12 cellular contexts compared by ENCODE assay signal in the genomic region with DNA sequence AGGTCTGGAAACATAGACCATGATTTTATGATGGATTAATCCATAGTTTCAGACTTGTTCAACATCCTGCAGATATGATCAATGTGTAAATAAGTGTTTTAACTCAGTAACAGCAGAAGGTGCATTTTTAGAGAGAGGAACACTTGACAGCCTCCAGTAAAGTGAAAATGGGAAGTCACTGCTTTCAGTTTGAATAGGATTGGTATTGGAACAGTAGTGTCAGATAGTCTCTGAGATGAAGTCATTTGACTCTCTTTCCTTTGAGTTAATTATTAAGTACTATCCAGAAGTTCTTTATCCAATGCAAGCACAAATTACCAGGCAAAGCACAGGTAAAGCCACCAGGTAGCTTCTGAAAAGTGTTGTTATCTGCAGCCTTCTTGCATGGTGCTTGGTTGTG. TPM values are rescaled to one million over a fixed set of nuclear protein-coding genes. Genes with fewer than 3 reads are reported as not detected.
DNase-seq lines count a peak whose midpoint lies in the region; ATAC-seq and TF ChIP-seq lines count a peak whose summit lies in the region.
"Had no signal": no experiment of that assay in that cellular context is flagged by ENCODE, and none has a peak within 500 bp of the region (broad histone marks: within the 10 kb centered on the region; RNA-seq: fewer than 3 reads in every experiment).

No MANE protein-coding gene starts in this region.

- H3K4me1 ChIP-seq in CD8-positive, alpha-beta memory T cell (ENCODE audit: insufficient read depth, low read length): no peaks in the 10 kb centered on the region
- H3K4me1 ChIP-seq: vagina had no signal

- CTCF ChIA-PET in CD8-positive, alpha-beta memory T cell (lab: Charles Lee): no interaction called here

- DNase-seq in RKO (ENCODE audit: low spot score) (no peak), inferior parietal cortex (ENCODE audit: extremely low spot score) (no peak), NCI-H345 (lab: John Stamatoyannopoulos, UW) (no peak)
- DNase-seq in CD8-positive, alpha-beta memory T cell: no peak
- DNase-seq: DMS79 treated with DMSO at 0.1 percent for 48 hours, GM23248 had no signal

- H3K9me3 ChIP-seq in CD8-positive, alpha-beta memory T cell (ENCODE audit: low read length): no peaks in the 10 kb centered on the region
- H3K9me3 ChIP-seq: vagina had no signal

- no peak overlapping the region for H3K27ac Mint-ChIP-seq in CD8-positive, alpha-beta memory T cell

- no peak for TF ChIP-seq CTCF in 22Rv1 (IDR thresholded peaks at IDR 0.05)

- no peaks in the 10 kb centered on the region for H3K27me3 ChIP-seq in CD8-positive, alpha-beta memory T cell (ENCODE audit: insufficient read depth, low read length, poor library complexity, severe bottlenecking)
- H3K27me3 ChIP-seq: vagina had no signal

- peak; percentile 92 for ATAC-seq in GM19023 (IDR thresholded peaks at IDR 0.05; ENCODE audit: unreplicated experiment)
- ATAC-seq in HG02571 (IDR thresholded peaks at IDR 0.05; ENCODE audit: unreplicated experiment): peak; percentile 89
- peak; percentile 74 for ATAC-seq in HG03280 (IDR thresholded peaks at IDR 0.05; ENCODE audit: unreplicated experiment)
- ATAC-seq: esophagus mucosa had no signal

- no peaks in the 10 kb centered on the region for H3K36me3 Mint-ChIP-seq in CD8-positive, alpha-beta memory T cell

- H3K27me3 Mint-ChIP-seq in CD8-positive, alpha-beta memory T cell: no peaks in the 10 kb centered on the region

- H3K27ac ChIP-seq in 22Rv1: peak overlapping the region; percentile 7; the same call in 1 of the 2 replicates
- no peak overlapping the region for H3K27ac ChIP-seq in CD8-positive, alpha-beta memory T cell (ENCODE audit: low read depth, low read length)
- H3K27ac ChIP-seq: GM23248, vagina had no signal

- H3K4me3 Mint-ChIP-seq in CD8-positive, alpha-beta memory T cell: no peak overlapping the region

- POLR2A ChIA-PET in CD8-positive, alpha-beta memory T cell (lab: Charles Lee): no interaction called here

- peaks cover 0 to 19% (median 5%) of the 10 kb centered on the region in 5 donors for H3K9me3 Mint-ChIP-seq in CD8-positive, alpha-beta memory T cell

- no peak overlapping the region for H3K4me3 ChIP-seq in CD8-positive, alpha-beta memory T cell (ENCODE audit: low read length)
- H3K4me3 ChIP-seq: GM23248, vagina had no signal

- no peaks in the 10 kb centered on the region for H3K4me1 Mint-ChIP-seq in CD8-positive, alpha-beta memory T cell

- no peaks in the 10 kb centered on the region for H3K36me3 ChIP-seq in CD8-positive, alpha-beta memory T cell (ENCODE audit: insufficient read depth, low read length)
- H3K36me3 ChIP-seq: vagina had no signal

RNA-seq across cellular contexts. Expression of gene NAV3, which starts 14.5 kb away (rescaled TPM):
- not detected for total RNA-seq in CD8-positive, alpha-beta memory T cell
- not detected for polyA plus RNA-seq in CD8-positive, alpha-beta memory T cell
